1 cellular context compared by ENCODE assay signal in genomic region chr20:52191436-52192295, GRCh38.
A peak's percentile ranks its signal among the peaks of the same experiment; 100 is the strongest.
TF ChIP-seq lines count a peak whose summit lies in the region.

ZFP64 (minus strand) TSS chr20:52191779; CDS start chr20:52191636, 143 bp downstream.

TF ChIP-seq in WTC11, 78 proteins besides CTCF, POLR2A, EP300 and RAD21 (continued from another document):
- TF ChIP-seq ESRRA (CRISPR knock-in tag; IDR thresholded peaks at IDR 0.05; ENCODE audit: borderline replicate concordance), result no peak; the same call in 1 of the 2 replicates
- TF ChIP-seq GTF2I (CRISPR knock-in tag; conservative IDR thresholded peaks at IDR 0.05), result no peak
- TF ChIP-seq ZNF219 (CRISPR knock-in tag; IDR thresholded peaks at IDR 0.05; ENCODE audit: borderline replicate concordance), result peak; percentile 41; the same call in 1 of the 2 replicates
- no peak for TF ChIP-seq FOXP4 (CRISPR knock-in tag; IDR thresholded peaks at IDR 0.05)
- peak; percentile 59; the same call in 1 of the 2 replicates for TF ChIP-seq ZNF423 (CRISPR knock-in tag; IDR thresholded peaks at IDR 0.05)
- no peak for TF ChIP-seq ZNF425 (CRISPR knock-in tag; conservative IDR thresholded peaks at IDR 0.05)
- no peak for TF ChIP-seq AFF4 (CRISPR knock-in tag; IDR thresholded peaks at IDR 0.05; ENCODE audit: borderline replicate concordance)
- no peak for TF ChIP-seq ZBTB43 (CRISPR knock-in tag; IDR thresholded peaks at IDR 0.05)
- TF ChIP-seq IRF1 (CRISPR knock-in tag; IDR thresholded peaks at IDR 0.05), result no peak
- no peak for TF ChIP-seq OVOL2 (CRISPR knock-in tag; IDR thresholded peaks at IDR 0.05; ENCODE audit: borderline replicate concordance)
- TF ChIP-seq RELA (CRISPR knock-in tag; IDR thresholded peaks at IDR 0.05; ENCODE audit: borderline replicate concordance), result no peak
- no peak for TF ChIP-seq E2F1 (CRISPR knock-in tag; IDR thresholded peaks at IDR 0.05)
- no peak for TF ChIP-seq AR (CRISPR knock-in tag; IDR thresholded peaks at IDR 0.05)
- TF ChIP-seq NR3C1 (CRISPR knock-in tag; conservative IDR thresholded peaks at IDR 0.05; ENCODE audit: low read depth), result no peak
